Comparison of ENCODE assay signal across 31 cellular contexts in genomic region chr10:78281627-78282026, GRCh38.
"Had no signal": no experiment of that assay in that cellular context is flagged by ENCODE, and none has a peak within 500 bp of the region (broad histone marks: within the 10 kb centered on the region; RNA-seq: fewer than 3 reads in every experiment).

No MANE protein-coding gene starts in this region.

- H3K27me3 Mint-ChIP-seq: activated CD8-positive, alpha-beta T cell treated with anti-CD3 and anti-CD28 coated beads for 36 hours; activated naive CD8-positive, alpha-beta T cell had no signal

- H3K27ac Mint-ChIP-seq: activated B cell treated with CpG ODN at 0.5 μM for 24 hours; activated CD8-positive, alpha-beta T cell treated with anti-CD3 and anti-CD28 coated beads for 36 hours; activated naive CD8-positive, alpha-beta T cell; activated T-helper 17 cell treated with anti-CD3 and anti-CD28 coated beads, Interleukin-2, amount 50 U/mL, for 72 hours; T-helper 17 cell; T-helper 2 cell treated with Interferon-gamma antibody and Interleukin-4, amounts not matched to agents 5 μg/mL and 100 μg/mL, for 36 hours had no signal

- H3K9me3 ChIP-seq: colonic mucosa, esophagus squamous epithelium, gastroesophageal sphincter, heart right ventricle had no signal

- DNase-seq: activated B cell treated with CpG ODN at 0.5 μM for 24 hours; activated CD4-positive, alpha-beta T cell treated with anti-CD3 and anti-CD28 coated beads for 48 hours; activated CD4-positive, alpha-beta T cell treated with anti-CD3 and anti-CD28 coated beads, Interleukin-2, amount 50 U/mL, for 1 hour; activated CD4-positive, alpha-beta T cell treated with anti-CD3 and anti-CD28 coated beads, Interleukin-2, amount 50 U/mL, for 48 hours; activated CD8-positive, alpha-beta memory T cell treated with anti-CD3 and anti-CD28 coated beads for 24 hours; activated CD8-positive, alpha-beta T cell treated with anti-CD3 and anti-CD28 coated beads for 36 hours; activated effector memory CD4-positive, alpha-beta T cell treated with Interleukin-2 at 50 U/mL for 16 hours; activated gamma-delta T cell treated with Interleukin-2 at 50 U/mL for 16 hours; activated naive CD4-positive, alpha-beta T cell treated with anti-CD3 and anti-CD28 coated beads, Interleukin-2, amount 50 U/mL, for 16 hours; activated naive CD4-positive, alpha-beta T cell treated with Interleukin-2 at 50 U/mL for 16 hours; activated T-cell treated with anti-CD3 and anti-CD28 coated beads, Interleukin-2, amount 50 U/mL, for 4 hours; amniotic stem cell; anterior cingulate cortex; brain microvascular endothelial cell; colonic mucosa; effector CD8-positive, alpha-beta T cell; esophagus squamous epithelium; foreskin melanocyte; heart right ventricle; T-helper 17 cell; T1000; WERI-Rb-1 had no signal

- H3K36me3 Mint-ChIP-seq: activated naive CD8-positive, alpha-beta T cell had no signal

- H3K4me3 Mint-ChIP-seq: activated B cell treated with CpG ODN at 0.5 μM for 24 hours; activated CD8-positive, alpha-beta T cell treated with anti-CD3 and anti-CD28 coated beads for 36 hours; activated naive CD8-positive, alpha-beta T cell; activated T-cell treated with anti-CD3 and anti-CD28 coated beads, Interleukin-2, amount 50 U/mL, for 4 hours; activated T-helper 17 cell treated with anti-CD3 and anti-CD28 coated beads, Interleukin-2, amount 50 U/mL, for 72 hours; T-helper 17 cell; T-helper 2 cell treated with Interferon-gamma antibody and Interleukin-4, amounts not matched to agents 5 μg/mL and 100 μg/mL, for 36 hours had no signal

- H3K4me1 ChIP-seq: colonic mucosa, esophagus squamous epithelium had no signal

- ATAC-seq: activated CD4-positive, CD25-positive, alpha-beta regulatory T cell treated with anti-CD3 and anti-CD28 coated beads, Interleukin-2, amount 50 U/mL, for 24 hours; activated CD8-positive, alpha-beta T cell treated with anti-CD3 and anti-CD28 coated beads for 36 hours; activated T-cell treated with anti-CD3 and anti-CD28 coated beads, Interleukin-2, amount 50 U/mL, for 4 hours; activated T-helper 17 cell treated with anti-CD3 and anti-CD28 coated beads, Interleukin-2, amount 50 U/mL, for 72 hours; gastroesophageal sphincter; heart right ventricle; T-helper 17 cell had no signal

- H3K9me3 Mint-ChIP-seq: activated B cell treated with CpG ODN at 0.5 μM for 24 hours; activated CD8-positive, alpha-beta T cell treated with anti-CD3 and anti-CD28 coated beads for 36 hours; activated T-cell treated with anti-CD3 and anti-CD28 coated beads, Interleukin-2, amount 50 U/mL, for 4 hours; activated T-helper 17 cell treated with anti-CD3 and anti-CD28 coated beads, Interleukin-2, amount 50 U/mL, for 72 hours; T-helper 2 cell treated with Interferon-gamma antibody and Interleukin-4, amounts not matched to agents 5 μg/mL and 100 μg/mL, for 36 hours had no signal

- FAIRE-seq: astrocyte, endometrium, endothelial cell of umbilical vein had no signal

- H3K4me1 Mint-ChIP-seq: activated B cell treated with CpG ODN at 0.5 μM for 24 hours; activated T-helper 17 cell treated with anti-CD3 and anti-CD28 coated beads, Interleukin-2, amount 50 U/mL, for 72 hours; T-helper 17 cell had no signal

- H3K27me3 ChIP-seq: colonic mucosa, gastroesophageal sphincter, heart right ventricle had no signal

- H3K27ac ChIP-seq: brain microvascular endothelial cell, colonic mucosa, epithelial cell of prostate, esophagus squamous epithelium, gastroesophageal sphincter, heart right ventricle, WERI-Rb-1 had no signal

- H3K36me3 ChIP-seq: brain microvascular endothelial cell, colonic mucosa, esophagus squamous epithelium, gastroesophageal sphincter, heart right ventricle, WERI-Rb-1 had no signal

- H3K4me3 ChIP-seq: colonic mucosa, esophagus squamous epithelium, gastroesophageal sphincter, heart right ventricle had no signal
